2 cellular contexts compared by ENCODE assay signal in the genomic region with DNA sequence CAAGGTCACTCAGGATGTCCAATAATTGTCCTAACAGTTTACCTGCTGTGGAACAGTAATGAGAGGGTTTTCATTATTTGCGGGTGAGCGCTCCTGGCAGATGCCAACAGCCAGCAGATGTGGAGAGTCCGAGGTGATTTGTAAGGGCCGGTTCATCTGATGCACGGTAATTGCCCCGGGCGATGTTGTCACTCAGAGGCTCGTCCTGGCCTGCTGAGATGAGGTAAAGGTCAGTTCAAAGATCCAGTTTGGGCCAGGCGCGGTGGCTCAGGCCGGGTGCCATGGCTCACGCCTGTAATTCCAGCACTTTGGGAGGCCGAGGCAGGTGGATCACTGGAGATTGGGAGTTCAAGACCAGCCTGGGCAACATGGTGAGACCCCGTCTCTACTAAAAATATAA.
TF ChIP-seq lines count a peak whose summit lies in the region.

No MANE protein-coding gene starts in this region.

TF ChIP-seq in SK-N-SH, 30 proteins besides CTCF, POLR2A, EP300 and RAD21 (continued from another document):
- TF ChIP-seq, protein P1, sequence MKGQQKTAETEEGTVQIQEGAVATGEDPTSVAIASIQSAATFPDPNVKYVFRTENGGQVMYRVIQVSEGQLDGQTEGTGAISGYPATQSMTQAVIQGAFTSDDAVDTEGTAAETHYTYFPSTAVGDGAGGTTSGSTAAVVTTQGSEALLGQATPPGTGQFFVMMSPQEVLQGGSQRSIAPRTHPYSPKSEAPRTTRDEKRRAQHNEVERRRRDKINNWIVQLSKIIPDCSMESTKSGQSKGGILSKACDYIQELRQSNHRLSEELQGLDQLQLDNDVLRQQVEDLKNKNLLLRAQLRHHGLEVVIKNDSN (IDR thresholded peaks at IDR 0.05; ENCODE audit: borderline replicate concordance, low read depth) = no peak
- TF ChIP-seq CHD2 (IDR thresholded peaks at IDR 0.05; ENCODE audit: low read length, partially characterized antibody) = no peak
- no peak for TF ChIP-seq JUND (IDR thresholded peaks at IDR 0.05)
- no peak for TF ChIP-seq SMC3 (IDR thresholded peaks at IDR 0.05; ENCODE audit: low read depth, low read length)
- no peak for TF ChIP-seq GATA2 (CRISPR knock-in tag; IDR thresholded peaks at IDR 0.05)
- no peak for TF ChIP-seq ZBTB33 (IDR thresholded peaks at IDR 0.05; ENCODE audit: borderline replicate concordance, low read depth)
- no peak for TF ChIP-seq GABPA (IDR thresholded peaks at IDR 0.05; ENCODE audit: low read depth)
- no peak for TF ChIP-seq POLR2AphosphoS5 (IDR thresholded peaks at IDR 0.05; ENCODE audit: low read depth, low read length)
- TF ChIP-seq YY1 (IDR thresholded peaks at IDR 0.05; ENCODE audit: low read depth) = no peak
- no peak for TF ChIP-seq MXI1 (IDR thresholded peaks at IDR 0.05; ENCODE audit: low read depth, low read length)
- no peak for TF ChIP-seq RCOR1 (IDR thresholded peaks at IDR 0.05; ENCODE audit: low read length)

TF ChIP-seq in SK-N-SH treated with all-trans-retinoic acid at 6 μM for 48 hours, 23 proteins besides CTCF, POLR2A, EP300 and RAD21 (continued from another document):
- TF ChIP-seq, protein P2, sequence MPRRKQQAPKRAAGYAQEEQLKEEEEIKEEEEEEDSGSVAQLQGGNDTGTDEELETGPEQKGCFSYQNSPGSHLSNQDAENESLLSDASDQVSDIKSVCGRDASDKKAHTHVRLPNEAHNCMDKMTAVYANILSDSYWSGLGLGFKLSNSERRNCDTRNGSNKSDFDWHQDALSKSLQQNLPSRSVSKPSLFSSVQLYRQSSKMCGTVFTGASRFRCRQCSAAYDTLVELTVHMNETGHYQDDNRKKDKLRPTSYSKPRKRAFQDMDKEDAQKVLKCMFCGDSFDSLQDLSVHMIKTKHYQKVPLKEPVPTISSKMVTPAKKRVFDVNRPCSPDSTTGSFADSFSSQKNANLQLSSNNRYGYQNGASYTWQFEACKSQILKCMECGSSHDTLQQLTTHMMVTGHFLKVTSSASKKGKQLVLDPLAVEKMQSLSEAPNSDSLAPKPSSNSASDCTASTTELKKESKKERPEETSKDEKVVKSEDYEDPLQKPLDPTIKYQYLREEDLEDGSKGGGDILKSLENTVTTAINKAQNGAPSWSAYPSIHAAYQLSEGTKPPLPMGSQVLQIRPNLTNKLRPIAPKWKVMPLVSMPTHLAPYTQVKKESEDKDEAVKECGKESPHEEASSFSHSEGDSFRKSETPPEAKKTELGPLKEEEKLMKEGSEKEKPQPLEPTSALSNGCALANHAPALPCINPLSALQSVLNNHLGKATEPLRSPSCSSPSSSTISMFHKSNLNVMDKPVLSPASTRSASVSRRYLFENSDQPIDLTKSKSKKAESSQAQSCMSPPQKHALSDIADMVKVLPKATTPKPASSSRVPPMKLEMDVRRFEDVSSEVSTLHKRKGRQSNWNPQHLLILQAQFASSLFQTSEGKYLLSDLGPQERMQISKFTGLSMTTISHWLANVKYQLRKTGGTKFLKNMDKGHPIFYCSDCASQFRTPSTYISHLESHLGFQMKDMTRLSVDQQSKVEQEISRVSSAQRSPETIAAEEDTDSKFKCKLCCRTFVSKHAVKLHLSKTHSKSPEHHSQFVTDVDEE (CRISPR knock-in tag; IDR thresholded peaks at IDR 0.05) = no peak
- TF ChIP-seq, protein P3, sequence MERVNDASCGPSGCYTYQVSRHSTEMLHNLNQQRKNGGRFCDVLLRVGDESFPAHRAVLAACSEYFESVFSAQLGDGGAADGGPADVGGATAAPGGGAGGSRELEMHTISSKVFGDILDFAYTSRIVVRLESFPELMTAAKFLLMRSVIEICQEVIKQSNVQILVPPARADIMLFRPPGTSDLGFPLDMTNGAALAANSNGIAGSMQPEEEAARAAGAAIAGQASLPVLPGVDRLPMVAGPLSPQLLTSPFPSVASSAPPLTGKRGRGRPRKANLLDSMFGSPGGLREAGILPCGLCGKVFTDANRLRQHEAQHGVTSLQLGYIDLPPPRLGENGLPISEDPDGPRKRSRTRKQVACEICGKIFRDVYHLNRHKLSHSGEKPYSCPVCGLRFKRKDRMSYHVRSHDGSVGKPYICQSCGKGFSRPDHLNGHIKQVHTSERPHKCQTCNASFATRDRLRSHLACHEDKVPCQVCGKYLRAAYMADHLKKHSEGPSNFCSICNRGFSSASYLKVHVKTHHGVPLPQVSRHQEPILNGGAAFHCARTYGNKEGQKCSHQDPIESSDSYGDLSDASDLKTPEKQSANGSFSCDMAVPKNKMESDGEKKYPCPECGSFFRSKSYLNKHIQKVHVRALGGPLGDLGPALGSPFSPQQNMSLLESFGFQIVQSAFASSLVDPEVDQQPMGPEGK (CRISPR knock-in tag; IDR thresholded peaks at IDR 0.05; ENCODE audit: borderline replicate concordance) = no peak
- TF ChIP-seq ZFP3 (CRISPR knock-in tag; IDR thresholded peaks at IDR 0.05) (no peak), GLIS3 (CRISPR knock-in tag; IDR thresholded peaks at IDR 0.05) (no peak), CSRNP3 (CRISPR knock-in tag; IDR thresholded peaks at IDR 0.05) (no peak), OSR1 (CRISPR knock-in tag; IDR thresholded peaks at IDR 0.05) (no peak), ISL1 (CRISPR knock-in tag; IDR thresholded peaks at IDR 0.05) (no peak), RARB (CRISPR knock-in tag; IDR thresholded peaks at IDR 0.05) (no peak), ZNF565 (CRISPR knock-in tag; conservative IDR thresholded peaks at IDR 0.05; ENCODE audit: low read depth) (no peak), ZNF8 (CRISPR knock-in tag; IDR thresholded peaks at IDR 0.05) (no peak), BACH2 (CRISPR knock-in tag; IDR thresholded peaks at IDR 0.05; ENCODE audit: borderline replicate concordance) (no peak), SNAI2 (CRISPR knock-in tag; IDR thresholded peaks at IDR 0.05) (no peak), CREB5 (CRISPR knock-in tag; IDR thresholded peaks at IDR 0.05; ENCODE audit: low read depth) (no peak), ZFP30 (CRISPR knock-in tag; IDR thresholded peaks at IDR 0.05) (no peak), TCF4 (CRISPR knock-in tag; IDR thresholded peaks at IDR 0.05; ENCODE audit: borderline replicate concordance) (no peak)
- TF ChIP-seq, protein P4, sequence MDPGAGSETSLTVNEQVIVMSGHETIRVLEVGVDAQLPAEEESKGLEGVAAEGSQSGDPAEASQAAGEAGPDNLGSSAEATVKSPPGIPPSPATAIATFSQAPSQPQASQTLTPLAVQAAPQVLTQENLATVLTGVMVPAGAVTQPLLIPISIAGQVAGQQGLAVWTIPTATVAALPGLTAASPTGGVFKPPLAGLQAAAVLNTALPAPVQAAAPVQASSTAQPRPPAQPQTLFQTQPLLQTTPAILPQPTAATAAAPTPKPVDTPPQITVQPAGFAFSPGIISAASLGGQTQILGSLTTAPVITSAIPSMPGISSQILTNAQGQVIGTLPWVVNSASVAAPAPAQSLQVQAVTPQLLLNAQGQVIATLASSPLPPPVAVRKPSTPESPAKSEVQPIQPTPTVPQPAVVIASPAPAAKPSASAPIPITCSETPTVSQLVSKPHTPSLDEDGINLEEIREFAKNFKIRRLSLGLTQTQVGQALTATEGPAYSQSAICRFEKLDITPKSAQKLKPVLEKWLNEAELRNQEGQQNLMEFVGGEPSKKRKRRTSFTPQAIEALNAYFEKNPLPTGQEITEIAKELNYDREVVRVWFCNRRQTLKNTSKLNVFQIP (CRISPR knock-in tag; IDR thresholded peaks at IDR 0.05; ENCODE audit: borderline replicate concordance, low read depth) = no peak
TF ChIP-seq in SK-N-SH treated with all-trans-retinoic acid at 6 μM for 48 hours: peak in this region for 0.
